In the genomic region with DNA sequence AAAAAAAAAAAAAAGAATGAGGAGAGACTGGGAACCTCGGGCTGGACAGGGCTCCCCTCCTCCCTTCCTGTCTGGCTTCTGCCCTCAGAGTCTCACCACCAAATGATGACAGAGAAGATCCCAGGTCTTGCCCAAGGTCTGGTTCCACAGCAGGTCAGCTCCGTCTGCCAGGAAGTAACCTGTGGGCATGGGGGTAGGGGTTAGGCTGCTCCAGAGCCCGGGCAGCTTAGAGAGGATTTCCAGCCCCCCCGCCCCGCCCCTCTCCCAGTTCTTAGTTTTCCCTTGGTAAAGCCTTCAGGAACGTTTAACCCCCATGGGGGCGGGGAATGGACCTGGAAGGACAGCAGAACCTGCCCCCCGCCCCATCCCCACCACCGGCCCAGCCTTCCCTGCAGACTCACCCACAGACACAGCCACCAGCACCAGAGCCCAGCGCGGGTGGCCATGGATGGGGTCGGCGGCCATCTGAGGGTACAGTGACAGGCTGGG, we compare ENCODE assay signal across 8 cellular contexts. TPM values are rescaled to one million over a fixed set of nuclear protein-coding genes. Genes with fewer than 3 reads are reported as not detected.
DNase-seq lines count a peak whose midpoint lies in the region; ATAC-seq and TF ChIP-seq lines count a peak whose summit lies in the region.

No MANE protein-coding gene starts in this region.

- H2BK12ac ChIP-seq in trophoblast cell (ENCODE audit: low read length): no peak overlapping the region

- no peak overlapping the region for H2AK5ac ChIP-seq in trophoblast cell (ENCODE audit: low read length)

- H3K27me3 ChIP-seq in WERI-Rb-1 (ENCODE audit: insufficient read depth, low read depth, severe bottlenecking) (no peaks in the 10 kb centered on the region), trophoblast cell (ENCODE audit: insufficient read depth, low read length) (no peaks in the 10 kb centered on the region)

- no peak overlapping the region for H4K12ac ChIP-seq in trophoblast cell (ENCODE audit: low read depth, low read length)

- H3K9ac ChIP-seq in trophoblast cell (ENCODE audit: low read length): no peak overlapping the region

- ATAC-seq in Right ventricle myocardium superior (ENCODE audit: poor library complexity) (peak; percentile 1), HG03354 (IDR thresholded peaks at IDR 0.05; ENCODE audit: poor library complexity, severe bottlenecking, unreplicated experiment) (no peak), GM19455 (IDR thresholded peaks at IDR 0.05; ENCODE audit: unreplicated experiment) (no peak)

- peak overlapping the region; percentile 92 for H3K4me2 ChIP-seq in trophoblast cell (ENCODE audit: low read length)

- H3K4me1 ChIP-seq in trophoblast cell (ENCODE audit: control insufficient read depth in 1 of 2, insufficient read depth in 2 of 2, low read length in 2 of 2): peaks cover 18 to 28% of the 10 kb centered on the region in 2 experiments

- peak overlapping the region; percentile 68 for H3K4me3 ChIP-seq in WERI-Rb-1 (ENCODE audit: low read depth, low read length)
- no peak overlapping the region for H3K4me3 ChIP-seq in trophoblast cell (ENCODE audit: low read depth, low read length)

- peaks cover 17% of the 10 kb centered on the region for H3K79me1 ChIP-seq in trophoblast cell (ENCODE audit: low read length)

- H3K4ac ChIP-seq in trophoblast cell (ENCODE audit: low read depth, low read length): no peak overlapping the region

- no peak overlapping the region for H2BK120ac ChIP-seq in trophoblast cell (ENCODE audit: insufficient read depth, low read length, poor library complexity)

- no peak overlapping the region for H3K14ac ChIP-seq in trophoblast cell (ENCODE audit: low read length)

- WGBS in trophoblast cell (ENCODE audit: extremely low coverage, insufficient coverage, insufficient read length): no CpG with 5 or more reads among the region's 13 CpGs

- no peaks in the 10 kb centered on the region for H3K36me3 ChIP-seq in WERI-Rb-1
- H3K36me3 ChIP-seq in trophoblast cell (ENCODE audit: control insufficient read depth in 1 of 2, insufficient read depth in 2 of 2, low read length in 2 of 2): peaks cover 23 to 25% of the 10 kb centered on the region in 2 experiments

- H4K91ac ChIP-seq in trophoblast cell (ENCODE audit: low read depth, low read length): no peak overlapping the region

- H3K27ac ChIP-seq in WERI-Rb-1 (no peak overlapping the region), trophoblast cell (ENCODE audit: low read depth, low read length) (no peak overlapping the region)

- DNase-seq in ELF-1 (ENCODE audit: low read depth, low spot score) (peak; percentile 14), WERI-Rb-1 (peak; percentile 69), Right ventricle myocardium superior (no peak), trophoblast cell (peak; percentile 60 to 82), A172 (ENCODE audit: low spot score) (no peak)
- no peak for DNase-seq in effector CD8-positive, alpha-beta T cell (lab: John Stamatoyannopoulos, UW)

- no peak overlapping the region for H3K23ac ChIP-seq in trophoblast cell (ENCODE audit: low read length)

- peaks cover 13% of the 10 kb centered on the region for H3K79me2 ChIP-seq in trophoblast cell (ENCODE audit: control insufficient read depth, insufficient read depth, low read length, poor library complexity)

- no peak overlapping the region for H3K18ac ChIP-seq in trophoblast cell (ENCODE audit: low read length)

- no peak overlapping the region for H2BK5ac ChIP-seq in trophoblast cell (ENCODE audit: low read depth, low read length, poor library complexity)

- no peak overlapping the region for H4K8ac ChIP-seq in trophoblast cell (ENCODE audit: low read depth, low read length)

- H2AFZ ChIP-seq in trophoblast cell (ENCODE audit: insufficient read depth, low read length, poor library complexity): no peak overlapping the region

- no peaks in the 10 kb centered on the region for H3K9me3 ChIP-seq in WERI-Rb-1 (ENCODE audit: severe bottlenecking)
- no peaks in the 10 kb centered on the region for H3K9me3 ChIP-seq in trophoblast cell (ENCODE audit: insufficient read depth, low read depth, low read length)

- no peak for TF ChIP-seq CTCF in WERI-Rb-1 (IDR thresholded peaks at IDR 0.05; ENCODE audit: low read depth, low read length)

- intact Hi-C loops in Right ventricle myocardium superior (cut with DNase I): no loop called here

RNA-seq across cellular contexts. Expression of a gene that starts 0.7 kb away (rescaled TPM):
- 2.0 TPM for total RNA-seq in Right ventricle myocardium superior
- 2.0 and 2.1 TPM in 2 replicates for polyA plus RNA-seq in trophoblast cell (2013)
- total RNA-seq in A172 (2014; rRNA removed; shearing (Covaris generic)): 0.45 and 0.50 TPM in 2 replicates

RNA-seq across cellular contexts. Expression of a gene that starts 15.1 kb away (rescaled TPM):
- total RNA-seq in Right ventricle myocardium superior: 8.5 TPM
- polyA plus RNA-seq in trophoblast cell (2013): 5.0 and 5.2 TPM in 2 replicates
- 22.2 and 25.5 TPM in 2 replicates for total RNA-seq in A172 (2014; rRNA removed; shearing (Covaris generic))

RNA-seq across cellular contexts. Expression of a gene that starts 24.8 kb away (rescaled TPM):
- total RNA-seq in Right ventricle myocardium superior: 125 TPM
- polyA plus RNA-seq in trophoblast cell (2013): 142 and 147 TPM in 2 replicates
- 77.9 and 90.5 TPM in 2 replicates for total RNA-seq in A172 (2014; rRNA removed; shearing (Covaris generic))

RNA-seq across cellular contexts. Expression of a gene that starts 33.2 kb away (rescaled TPM):
- 0.32 TPM for total RNA-seq in Right ventricle myocardium superior
- 0.06 and 0.08 TPM in 2 replicates for polyA plus RNA-seq in trophoblast cell (2013)
- 0.64 and 1.9 TPM in 2 replicates for total RNA-seq in A172 (2014; rRNA removed; shearing (Covaris generic))

RNA-seq across cellular contexts. Expression of a gene that starts 52.4 kb away (rescaled TPM):
- 131 TPM for total RNA-seq in Right ventricle myocardium superior
- polyA plus RNA-seq in trophoblast cell (2013): 2.2 and 2.3 TPM in 2 replicates
- 11.0 and 13.4 TPM in 2 replicates for total RNA-seq in A172 (2014; rRNA removed; shearing (Covaris generic))

Comparison
In these comparisons a context has a peak if more than half of its experiments do, and no peak if none do; other contexts are left out.
1. DNase-seq: peak in ELF-1 (single experiment), WERI-Rb-1 (single experiment) and trophoblast cell (2 of 2); none in Right ventricle myocardium superior (single experiment), A172 (single experiment) and effector CD8-positive, alpha-beta T cell (single experiment).